Comparison of ENCODE assay signal across 27 cellular contexts in genomic region chr12:30969606-30970395, GRCh38. TPM values are rescaled to one million over a fixed set of nuclear protein-coding genes. Genes with fewer than 3 reads are reported as not detected.
"Had no signal": no experiment of that assay in that cellular context is flagged by ENCODE, and none has a peak within 500 bp of the region (broad histone marks: within the 10 kb centered on the region; RNA-seq: fewer than 3 reads in every experiment).

No MANE protein-coding gene starts in this region.

- H3K36me3 ChIP-seq: brain microvascular endothelial cell, colonic mucosa, esophagus muscularis mucosa, left lung, sigmoid colon, thoracic aorta, upper lobe of right lung had no signal

- H3K9me3 Mint-ChIP-seq: activated naive CD4-positive, alpha-beta T cell treated with anti-CD3 and anti-CD28 coated beads, Interleukin-2, amount 50 U/mL, for 72 hours; activated T-cell treated with anti-CD3 and anti-CD28 coated beads, Interleukin-2, amount 50 U/mL, for 24 hours; activated T-helper 17 cell treated with anti-CD3 and anti-CD28 coated beads, Interleukin-2, amount 50 U/mL, for 72 hours; effector memory CD8-positive, alpha-beta T cell; immature natural killer cell; natural killer cell; stimulated activated memory B cell treated with anti-CD40 and anti-IgM and Interleukin-4, amounts not matched to agents 10 μg/mL and 1 μg/mL and 100 μg/mL, for 72 hours; T-cell; T-helper 2 cell treated with Interferon-gamma antibody and Interleukin-4, amounts not matched to agents 5 μg/mL and 100 μg/mL, for 36 hours; WTC11 had no signal

- H3K36me3 Mint-ChIP-seq: activated naive CD4-positive, alpha-beta T cell treated with anti-CD3 and anti-CD28 coated beads, Interleukin-2, amount 50 U/mL, for 72 hours; immature natural killer cell; natural killer cell; stimulated activated memory B cell treated with anti-CD40 and anti-IgM and Interleukin-4, amounts not matched to agents 10 μg/mL and 1 μg/mL and 100 μg/mL, for 72 hours; T-cell; WTC11 had no signal

- H3K27me3 ChIP-seq: colonic mucosa, dorsolateral prefrontal cortex, left lung, sigmoid colon, upper lobe of right lung had no signal

- H3K9me3 ChIP-seq: colonic mucosa, esophagus muscularis mucosa, left lung, sigmoid colon, thoracic aorta, upper lobe of right lung had no signal

- H3K27ac ChIP-seq: brain microvascular endothelial cell, colonic mucosa, esophagus muscularis mucosa, hepatocyte, left lung, sigmoid colon, thoracic aorta, upper lobe of right lung had no signal

- ATAC-seq: activated naive CD4-positive, alpha-beta T cell treated with anti-CD3 and anti-CD28 coated beads, Interleukin-2, amount 50 U/mL, for 72 hours; activated T-helper 17 cell treated with anti-CD3 and anti-CD28 coated beads, Interleukin-2, amount 50 U/mL, for 72 hours; effector memory CD8-positive, alpha-beta T cell; left lung; natural killer cell; stimulated activated memory B cell treated with anti-CD40 and anti-IgM and Interleukin-4, amounts not matched to agents 10 μg/mL and 1 μg/mL and 100 μg/mL, for 72 hours; T-cell; upper lobe of right lung; WTC11 had no signal

- H3K4me3 ChIP-seq: colonic mucosa, dorsolateral prefrontal cortex, esophagus muscularis mucosa, hepatocyte, left lung, sigmoid colon, smooth muscle cell, thoracic aorta, upper lobe of right lung had no signal

- H3K4me3 Mint-ChIP-seq: activated T-cell treated with anti-CD3 and anti-CD28 coated beads, Interleukin-2, amount 50 U/mL, for 24 hours; activated T-helper 17 cell treated with anti-CD3 and anti-CD28 coated beads, Interleukin-2, amount 50 U/mL, for 72 hours; effector memory CD8-positive, alpha-beta T cell; immature natural killer cell; natural killer cell; stimulated activated memory B cell treated with anti-CD40 and anti-IgM and Interleukin-4, amounts not matched to agents 10 μg/mL and 1 μg/mL and 100 μg/mL, for 72 hours; T-cell; T-helper 2 cell treated with Interferon-gamma antibody and Interleukin-4, amounts not matched to agents 5 μg/mL and 100 μg/mL, for 36 hours; WTC11 had no signal

- H3K4me1 Mint-ChIP-seq: activated T-helper 17 cell treated with anti-CD3 and anti-CD28 coated beads, Interleukin-2, amount 50 U/mL, for 72 hours; immature natural killer cell; natural killer cell; stimulated activated memory B cell treated with anti-CD40 and anti-IgM and Interleukin-4, amounts not matched to agents 10 μg/mL and 1 μg/mL and 100 μg/mL, for 72 hours; T-cell had no signal

- H3K27ac Mint-ChIP-seq: activated naive CD4-positive, alpha-beta T cell treated with anti-CD3 and anti-CD28 coated beads, Interleukin-2, amount 50 U/mL, for 72 hours; activated T-cell treated with anti-CD3 and anti-CD28 coated beads, Interleukin-2, amount 50 U/mL, for 24 hours; activated T-helper 17 cell treated with anti-CD3 and anti-CD28 coated beads, Interleukin-2, amount 50 U/mL, for 72 hours; effector memory CD8-positive, alpha-beta T cell; immature natural killer cell; natural killer cell; stimulated activated memory B cell treated with anti-CD40 and anti-IgM and Interleukin-4, amounts not matched to agents 10 μg/mL and 1 μg/mL and 100 μg/mL, for 72 hours; T-cell; T-helper 2 cell treated with Interferon-gamma antibody and Interleukin-4, amounts not matched to agents 5 μg/mL and 100 μg/mL, for 36 hours; WTC11 had no signal

- DNase-seq: activated CD8-positive, alpha-beta memory T cell treated with anti-CD3 and anti-CD28 coated beads for 24 hours; activated CD8-positive, alpha-beta memory T cell treated with anti-CD3 and anti-CD28 coated beads, Interleukin-2, amount 50 U/mL, for 4 hours; activated T-cell treated with anti-CD3 and anti-CD28 coated beads, Interleukin-2, amount 50 U/mL, for 24 hours; brain microvascular endothelial cell; central memory CD4-positive, alpha-beta T cell; colonic mucosa; effector memory CD8-positive, alpha-beta T cell; glutamatergic neuron; immature natural killer cell; left lung; mammary epithelial cell; natural killer cell; nucleus accumbens; sigmoid colon; stimulated activated CD4-positive, alpha-beta T cell treated with anti-CD3 and anti-CD28 coated beads, Interleukin-15, amount 100 ng/mL, for 24 hours; T-cell had no signal

- H3K4me1 ChIP-seq: colonic mucosa, left lung had no signal

RNA-seq across cellular contexts. Expression of gene TSPAN11, which starts 43.3 kb away (rescaled TPM):
- total RNA-seq: activated naive CD4-positive, alpha-beta T cell treated with anti-CD3 and anti-CD28 coated beads, Interleukin-2, amount 50 U/mL, for 72 hours; natural killer cell; T-cell had no signal
